Comparison of ENCODE assay signal across 10 cellular contexts in the genomic region with DNA sequence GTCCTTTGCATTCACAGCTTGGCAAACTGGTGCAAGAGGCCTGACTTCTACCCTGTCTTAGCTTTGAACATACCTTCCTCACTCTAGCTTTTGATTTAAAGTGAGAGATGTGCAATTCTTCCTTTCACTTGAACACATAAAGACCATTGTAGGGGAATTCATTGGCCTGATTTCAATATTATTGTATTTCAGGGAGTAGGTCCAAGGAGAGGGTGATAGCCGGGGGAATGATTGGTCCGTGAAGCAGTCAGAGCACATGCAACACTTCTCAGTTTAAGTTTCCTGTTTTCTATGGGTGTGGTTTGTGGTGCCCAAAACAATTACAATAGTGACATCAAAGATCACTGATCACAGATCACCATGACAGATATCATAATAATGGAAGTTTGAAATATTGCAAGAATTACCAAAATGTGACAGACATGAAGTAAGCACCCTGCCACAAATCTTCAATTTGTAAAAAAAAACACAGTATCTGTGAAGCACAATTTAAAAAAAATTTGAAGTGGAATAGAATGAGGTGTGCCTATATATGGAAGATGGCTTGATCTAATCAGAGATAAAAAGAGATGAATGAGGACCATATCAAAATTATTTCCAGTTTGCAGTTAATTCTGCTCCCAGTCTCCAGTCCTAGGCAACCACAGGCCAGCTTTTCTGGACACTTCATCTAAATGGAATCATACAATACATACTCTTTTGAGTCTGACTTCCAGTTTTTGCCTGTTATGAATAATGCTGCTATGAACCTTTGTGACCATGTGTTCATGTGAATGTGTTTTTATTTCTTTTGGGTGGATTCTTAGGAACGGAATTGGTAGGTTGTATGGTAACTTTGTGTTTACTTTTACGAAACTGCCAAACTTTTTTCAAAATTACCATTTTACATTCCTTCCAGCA. TPM values are rescaled to one million over a fixed set of nuclear protein-coding genes. Genes with fewer than 3 reads are reported as not detected.
DNase-seq lines count a peak whose midpoint lies in the region; ATAC-seq and TF ChIP-seq lines count a peak whose summit lies in the region.
"Had no signal": no experiment of that assay in that cellular context is flagged by ENCODE, and none has a peak within 500 bp of the region (broad histone marks: within the 10 kb centered on the region; RNA-seq: fewer than 3 reads in every experiment).

No MANE protein-coding gene starts in this region.

- peaks cover 56% of the 10 kb centered on the region for H3K36me3 Mint-ChIP-seq in activated CD4-positive, alpha-beta T cell treated with anti-CD3 and anti-CD28 coated beads, Interleukin-2, amount 10 ng/mL, durations not matched to agents 7 days and 5 days (ENCODE audit: low read depth)

- no peaks in the 10 kb centered on the region for H3K27me3 Mint-ChIP-seq in activated CD4-positive, alpha-beta T cell treated with anti-CD3 and anti-CD28 coated beads, Interleukin-2, amount 10 ng/mL, durations not matched to agents 7 days and 5 days

- H3K4me1 ChIP-seq in suprapubic skin = peaks cover 17% of the 10 kb centered on the region

- peaks cover 71% of the 10 kb centered on the region for H3K4me1 Mint-ChIP-seq in activated CD4-positive, alpha-beta T cell treated with anti-CD3 and anti-CD28 coated beads, Interleukin-2, amount 10 ng/mL, durations not matched to agents 7 days and 5 days

- H3K27ac Mint-ChIP-seq in activated CD4-positive, alpha-beta T cell treated with anti-CD3 and anti-CD28 coated beads, Interleukin-2, amount 10 ng/mL, durations not matched to agents 7 days and 5 days = peak overlapping the region; percentile 95

- H3K9me3 Mint-ChIP-seq in activated CD4-positive, alpha-beta T cell treated with anti-CD3 and anti-CD28 coated beads, Interleukin-2, amount 10 ng/mL, durations not matched to agents 7 days and 5 days = peaks cover 19% of the 10 kb centered on the region

- no peak for TF ChIP-seq EP300 in suprapubic skin (IDR thresholded peaks at IDR 0.05)

- H3K27me3 ChIP-seq in suprapubic skin = no peaks in the 10 kb centered on the region

- no peaks in the 10 kb centered on the region for H3K9me3 ChIP-seq in suprapubic skin

- H3K4me3 ChIP-seq in fibroblast of the aortic adventitia (ENCODE audit: low read depth, low read length) (no peak overlapping the region), suprapubic skin (no peak overlapping the region)

- 72% methylated on average over 4 of the region's 4 CpGs for WGBS in suprapubic skin

- peak overlapping the region; percentile 41 for H3K27ac ChIP-seq in suprapubic skin
- H3K27ac ChIP-seq: RWPE1 had no signal

- POLR2A ChIA-PET in activated CD4-positive, alpha-beta T cell treated with anti-CD3 and anti-CD28 coated beads, Interleukin-2, amount 10 ng/mL, durations not matched to agents 7 days and 5 days (lab: Charles Lee) = no interaction called here

- no peaks in the 10 kb centered on the region for H3K36me3 ChIP-seq in suprapubic skin

- H3K4me3 Mint-ChIP-seq in activated CD4-positive, alpha-beta T cell treated with anti-CD3 and anti-CD28 coated beads, Interleukin-2, amount 10 ng/mL, durations not matched to agents 7 days and 5 days = peak overlapping the region; percentile 17
- H3K4me3 Mint-ChIP-seq: brain had no signal

- no peak for ATAC-seq in HG02840 (IDR thresholded peaks at IDR 0.05; ENCODE audit: low FRiP score, unreplicated experiment)

- DNase-seq in activated CD4-positive, alpha-beta T cell treated with anti-CD3 and anti-CD28 coated beads, Interleukin-2, amount 10 ng/mL, durations not matched to agents 7 days and 5 days = peak; percentile 59
- no peak for DNase-seq in activated CD4-positive, alpha-beta T cell treated with anti-CD3 and anti-CD28 coated beads for 1 hour
- peak; percentile 32 for DNase-seq in SW480 (ENCODE audit: low spot score)
- peak; percentile 44 for DNase-seq in fibroblast of the aortic adventitia (ENCODE audit: low read depth)
- no peak for DNase-seq in suprapubic skin (ENCODE audit: low spot score in 2 of 2)
- no peak for DNase-seq in mucosa of gallbladder (ENCODE audit: low spot score)
- no peak for DNase-seq in effector CD8-positive, alpha-beta T cell (lab: John Stamatoyannopoulos, UW)

- CTCF ChIA-PET in activated CD4-positive, alpha-beta T cell treated with anti-CD3 and anti-CD28 coated beads, Interleukin-2, amount 10 ng/mL, durations not matched to agents 7 days and 5 days (lab: Charles Lee) = interaction anchor here (0.6 to 1.7 kb wide), 6 partner anchors 16 to 171 kb away, joined by 3 to 7 read pairs (median 4); no protein-coding TSS in a partner anchor

- no peak for TF ChIP-seq CTCF in fibroblast of the aortic adventitia (IDR thresholded peaks at IDR 0.05; ENCODE audit: insufficient read depth, low read length)
- no peak for TF ChIP-seq CTCF in suprapubic skin (IDR thresholded peaks at IDR 0.05)

- TF ChIP-seq POLR2A in suprapubic skin (IDR thresholded peaks at IDR 0.05) = no peak

RNA-seq across cellular contexts. Expression of a gene that starts 23.2 kb away (rescaled TPM):
- total RNA-seq in activated CD4-positive, alpha-beta T cell treated with anti-CD3 and anti-CD28 coated beads, Interleukin-2, amount 10 ng/mL, durations not matched to agents 7 days and 5 days = 10 to 100 TPM; 25.7 to 28.4 TPM
- total RNA-seq in fibroblast of the aortic adventitia (ENCODE audit: low replicate concordance) = 6.5 and 18.3 TPM in 2 replicates
- total RNA-seq in suprapubic skin = 10 to 100 TPM; 11.3 to 51.6 (median 21.0) TPM
- total RNA-seq in mucosa of gallbladder = 14.2 TPM

RNA-seq across cellular contexts. Expression of a gene that starts 30.0 kb away (rescaled TPM):
- under 1 TPM; 0.25 to 0.27 TPM for total RNA-seq in activated CD4-positive, alpha-beta T cell treated with anti-CD3 and anti-CD28 coated beads, Interleukin-2, amount 10 ng/mL, durations not matched to agents 7 days and 5 days
- total RNA-seq in fibroblast of the aortic adventitia (ENCODE audit: low replicate concordance) (2.1 and 10.9 TPM in 2 replicates), suprapubic skin (10 to 100 TPM; 11.5 to 34.6 (median 24.4) TPM), mucosa of gallbladder (66.7 TPM)

Comparison
In these comparisons a context has a peak if more than half of its experiments do, and no peak if none do; other contexts are left out.
1. DNase-seq: peak in activated CD4-positive, alpha-beta T cell treated with anti-CD3 and anti-CD28 coated beads, Interleukin-2, amount 10 ng/mL, durations not matched to agents 7 days and 5 days (single experiment), SW480 (single experiment) and fibroblast of the aortic adventitia (single experiment); none in activated CD4-positive, alpha-beta T cell treated with anti-CD3 and anti-CD28 coated beads for 1 hour (single experiment), suprapubic skin (0 of 2), mucosa of gallbladder (single experiment) and effector CD8-positive, alpha-beta T cell (single experiment).